In the genomic region with DNA sequence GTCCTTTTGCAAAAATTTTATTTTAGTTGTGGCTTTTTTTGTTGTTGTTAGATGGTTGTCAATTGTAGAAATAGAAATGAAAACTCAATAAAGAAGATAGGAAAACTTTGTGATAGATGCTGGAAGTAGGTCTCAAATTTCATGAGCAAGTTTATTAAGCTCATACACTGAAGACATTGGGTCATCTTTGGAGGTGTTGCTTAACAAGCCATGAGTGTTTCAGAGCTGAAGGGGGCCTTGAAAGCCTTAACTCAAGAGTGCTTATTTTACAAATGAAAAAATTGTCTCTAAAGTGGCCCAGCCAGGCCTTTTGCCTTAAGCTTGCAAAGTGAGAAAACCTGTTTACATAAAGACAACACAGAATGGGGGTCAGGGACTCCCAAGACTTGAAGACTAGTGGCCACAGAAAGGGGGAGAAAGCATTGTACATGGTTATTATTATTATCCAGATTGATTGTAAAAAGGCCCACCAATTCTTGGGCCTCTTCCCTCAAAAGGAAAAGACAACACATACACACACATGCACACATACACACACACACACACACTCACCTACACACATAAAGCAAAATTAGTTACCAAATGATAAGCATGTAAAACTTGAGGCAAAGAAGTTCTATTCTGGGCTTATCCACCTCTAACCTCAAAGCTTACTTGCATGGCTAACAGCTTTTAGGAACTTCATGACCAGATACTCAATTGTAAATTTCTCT, we compare ENCODE assay signal across 1 cellular context.
TF ChIP-seq lines count a peak whose summit lies in the region.

No MANE protein-coding gene starts in this region.

TF ChIP-seq in GM23338, 12 proteins besides CTCF, POLR2A, EP300 and RAD21 (continued from another document):
- TF ChIP-seq, protein P1, sequence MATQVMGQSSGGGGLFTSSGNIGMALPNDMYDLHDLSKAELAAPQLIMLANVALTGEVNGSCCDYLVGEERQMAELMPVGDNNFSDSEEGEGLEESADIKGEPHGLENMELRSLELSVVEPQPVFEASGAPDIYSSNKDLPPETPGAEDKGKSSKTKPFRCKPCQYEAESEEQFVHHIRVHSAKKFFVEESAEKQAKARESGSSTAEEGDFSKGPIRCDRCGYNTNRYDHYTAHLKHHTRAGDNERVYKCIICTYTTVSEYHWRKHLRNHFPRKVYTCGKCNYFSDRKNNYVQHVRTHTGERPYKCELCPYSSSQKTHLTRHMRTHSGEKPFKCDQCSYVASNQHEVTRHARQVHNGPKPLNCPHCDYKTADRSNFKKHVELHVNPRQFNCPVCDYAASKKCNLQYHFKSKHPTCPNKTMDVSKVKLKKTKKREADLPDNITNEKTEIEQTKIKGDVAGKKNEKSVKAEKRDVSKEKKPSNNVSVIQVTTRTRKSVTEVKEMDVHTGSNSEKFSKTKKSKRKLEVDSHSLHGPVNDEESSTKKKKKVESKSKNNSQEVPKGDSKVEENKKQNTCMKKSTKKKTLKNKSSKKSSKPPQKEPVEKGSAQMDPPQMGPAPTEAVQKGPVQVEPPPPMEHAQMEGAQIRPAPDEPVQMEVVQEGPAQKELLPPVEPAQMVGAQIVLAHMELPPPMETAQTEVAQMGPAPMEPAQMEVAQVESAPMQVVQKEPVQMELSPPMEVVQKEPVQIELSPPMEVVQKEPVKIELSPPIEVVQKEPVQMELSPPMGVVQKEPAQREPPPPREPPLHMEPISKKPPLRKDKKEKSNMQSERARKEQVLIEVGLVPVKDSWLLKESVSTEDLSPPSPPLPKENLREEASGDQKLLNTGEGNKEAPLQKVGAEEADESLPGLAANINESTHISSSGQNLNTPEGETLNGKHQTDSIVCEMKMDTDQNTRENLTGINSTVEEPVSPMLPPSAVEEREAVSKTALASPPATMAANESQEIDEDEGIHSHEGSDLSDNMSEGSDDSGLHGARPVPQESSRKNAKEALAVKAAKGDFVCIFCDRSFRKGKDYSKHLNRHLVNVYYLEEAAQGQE (IDR thresholded peaks at IDR 0.05; ENCODE audit: unreplicated experiment): no peak
- TF ChIP-seq, protein P2, sequence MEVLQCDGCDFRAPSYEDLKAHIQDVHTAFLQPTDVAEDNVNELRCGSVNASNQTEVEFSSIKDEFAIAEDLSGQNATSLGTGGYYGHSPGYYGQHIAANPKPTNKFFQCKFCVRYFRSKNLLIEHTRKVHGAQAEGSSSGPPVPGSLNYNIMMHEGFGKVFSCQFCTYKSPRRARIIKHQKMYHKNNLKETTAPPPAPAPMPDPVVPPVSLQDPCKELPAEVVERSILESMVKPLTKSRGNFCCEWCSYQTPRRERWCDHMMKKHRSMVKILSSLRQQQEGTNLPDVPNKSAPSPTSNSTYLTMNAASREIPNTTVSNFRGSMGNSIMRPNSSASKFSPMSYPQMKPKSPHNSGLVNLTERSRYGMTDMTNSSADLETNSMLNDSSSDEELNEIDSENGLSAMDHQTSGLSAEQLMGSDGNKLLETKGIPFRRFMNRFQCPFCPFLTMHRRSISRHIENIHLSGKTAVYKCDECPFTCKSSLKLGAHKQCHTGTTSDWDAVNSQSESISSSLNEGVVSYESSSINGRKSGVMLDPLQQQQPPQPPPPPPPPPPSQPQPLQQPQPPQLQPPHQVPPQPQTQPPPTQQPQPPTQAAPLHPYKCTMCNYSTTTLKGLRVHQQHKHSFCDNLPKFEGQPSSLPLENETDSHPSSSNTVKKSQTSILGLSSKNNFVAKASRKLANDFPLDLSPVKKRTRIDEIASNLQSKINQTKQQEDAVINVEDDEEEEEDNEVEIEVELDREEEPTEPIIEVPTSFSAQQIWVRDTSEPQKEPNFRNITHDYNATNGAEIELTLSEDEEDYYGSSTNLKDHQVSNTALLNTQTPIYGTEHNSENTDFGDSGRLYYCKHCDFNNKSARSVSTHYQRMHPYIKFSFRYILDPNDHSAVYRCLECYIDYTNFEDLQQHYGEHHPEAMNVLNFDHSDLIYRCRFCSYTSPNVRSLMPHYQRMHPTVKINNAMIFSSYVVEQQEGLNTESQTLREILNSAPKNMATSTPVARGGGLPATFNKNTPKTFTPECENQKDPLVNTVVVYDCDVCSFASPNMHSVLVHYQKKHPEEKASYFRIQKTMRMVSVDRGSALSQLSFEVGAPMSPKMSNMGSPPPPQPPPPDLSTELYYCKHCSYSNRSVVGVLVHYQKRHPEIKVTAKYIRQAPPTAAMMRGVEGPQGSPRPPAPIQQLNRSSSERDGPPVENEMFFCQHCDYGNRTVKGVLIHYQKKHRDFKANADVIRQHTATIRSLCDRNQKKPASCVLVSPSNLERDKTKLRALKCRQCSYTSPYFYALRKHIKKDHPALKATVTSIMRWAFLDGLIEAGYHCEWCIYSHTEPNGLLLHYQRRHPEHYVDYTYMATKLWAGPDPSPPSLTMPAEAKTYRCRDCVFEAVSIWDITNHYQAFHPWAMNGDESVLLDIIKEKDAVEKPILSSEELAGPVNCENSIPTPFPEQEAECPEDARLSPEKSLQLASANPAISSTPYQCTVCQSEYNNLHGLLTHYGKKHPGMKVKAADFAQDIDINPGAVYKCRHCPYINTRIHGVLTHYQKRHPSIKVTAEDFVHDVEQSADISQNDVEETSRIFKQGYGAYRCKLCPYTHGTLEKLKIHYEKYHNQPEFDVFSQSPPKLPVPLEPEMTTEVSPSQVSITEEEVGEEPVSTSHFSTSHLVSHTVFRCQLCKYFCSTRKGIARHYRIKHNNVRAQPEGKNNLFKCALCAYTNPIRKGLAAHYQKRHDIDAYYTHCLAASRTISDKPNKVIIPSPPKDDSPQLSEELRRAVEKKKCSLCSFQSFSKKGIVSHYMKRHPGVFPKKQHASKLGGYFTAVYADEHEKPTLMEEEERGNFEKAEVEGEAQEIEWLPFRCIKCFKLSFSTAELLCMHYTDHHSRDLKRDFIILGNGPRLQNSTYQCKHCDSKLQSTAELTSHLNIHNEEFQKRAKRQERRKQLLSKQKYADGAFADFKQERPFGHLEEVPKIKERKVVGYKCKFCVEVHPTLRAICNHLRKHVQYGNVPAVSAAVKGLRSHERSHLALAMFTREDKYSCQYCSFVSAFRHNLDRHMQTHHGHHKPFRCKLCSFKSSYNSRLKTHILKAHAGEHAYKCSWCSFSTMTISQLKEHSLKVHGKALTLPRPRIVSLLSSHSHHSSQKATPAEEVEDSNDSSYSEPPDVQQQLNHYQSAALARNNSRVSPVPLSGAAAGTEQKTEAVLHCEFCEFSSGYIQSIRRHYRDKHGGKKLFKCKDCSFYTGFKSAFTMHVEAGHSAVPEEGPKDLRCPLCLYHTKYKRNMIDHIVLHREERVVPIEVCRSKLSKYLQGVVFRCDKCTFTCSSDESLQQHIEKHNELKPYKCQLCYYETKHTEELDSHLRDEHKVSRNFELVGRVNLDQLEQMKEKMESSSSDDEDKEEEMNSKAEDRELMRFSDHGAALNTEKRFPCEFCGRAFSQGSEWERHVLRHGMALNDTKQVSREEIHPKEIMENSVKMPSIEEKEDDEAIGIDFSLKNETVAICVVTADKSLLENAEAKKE (CRISPR knock-in tag; IDR thresholded peaks at IDR 0.05): no peak
- TF ChIP-seq STAT1 (IDR thresholded peaks at IDR 0.05; ENCODE audit: unreplicated experiment) (no peak), JUNB (IDR thresholded peaks at IDR 0.05; ENCODE audit: unreplicated experiment) (no peak), ZNF331 (CRISPR knock-in tag; IDR thresholded peaks at IDR 0.05; ENCODE audit: low read depth) (no peak), POLR2AphosphoS5 (IDR thresholded peaks at IDR 0.05; ENCODE audit: low read depth) (no peak), CREB1 (CRISPR knock-in tag; IDR thresholded peaks at IDR 0.05; ENCODE audit: low read depth) (no peak), NANOG (IDR thresholded peaks at IDR 0.05; ENCODE audit: borderline replicate concordance) (no peak), EZH2 (IDR thresholded peaks at IDR 0.05; ENCODE audit: low read depth, unreplicated experiment) (no peak)
- TF ChIP-seq, protein P3, sequence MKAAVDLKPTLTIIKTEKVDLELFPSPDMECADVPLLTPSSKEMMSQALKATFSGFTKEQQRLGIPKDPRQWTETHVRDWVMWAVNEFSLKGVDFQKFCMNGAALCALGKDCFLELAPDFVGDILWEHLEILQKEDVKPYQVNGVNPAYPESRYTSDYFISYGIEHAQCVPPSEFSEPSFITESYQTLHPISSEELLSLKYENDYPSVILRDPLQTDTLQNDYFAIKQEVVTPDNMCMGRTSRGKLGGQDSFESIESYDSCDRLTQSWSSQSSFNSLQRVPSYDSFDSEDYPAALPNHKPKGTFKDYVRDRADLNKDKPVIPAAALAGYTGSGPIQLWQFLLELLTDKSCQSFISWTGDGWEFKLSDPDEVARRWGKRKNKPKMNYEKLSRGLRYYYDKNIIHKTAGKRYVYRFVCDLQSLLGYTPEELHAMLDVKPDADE (IDR thresholded peaks at IDR 0.05): no peak
